ENCODE assay signal across 21 cellular contexts in genomic region chr12:96882862-96883261, GRCh38. TPM values are rescaled to one million over a fixed set of nuclear protein-coding genes. Genes with fewer than 3 reads are reported as not detected.
DNase-seq lines count a peak whose midpoint lies in the region; ATAC-seq and TF ChIP-seq lines count a peak whose summit lies in the region.
"Had no signal": no experiment of that assay in that cellular context is flagged by ENCODE, and none has a peak within 500 bp of the region (broad histone marks: within the 10 kb centered on the region; RNA-seq: fewer than 3 reads in every experiment).

No MANE protein-coding gene starts in this region.

- peaks cover 84% of the 10 kb centered on the region for H3K4me1 Mint-ChIP-seq in HFFc6 (ENCODE audit: low read depth)
- H3K4me1 Mint-ChIP-seq: activated naive CD8-positive, alpha-beta T cell treated with anti-CD3 and anti-CD28 coated beads for 36 hours; naive B cell; stimulated activated naive CD8-positive, alpha-beta T cell treated with anti-CD3 and anti-CD28 coated beads, Interleukin-15, amount 100 ng/mL, for 72 hours; T-cell had no signal

- no peak for TF ChIP-seq EP300 in SK-N-SH (IDR thresholded peaks at IDR 0.05; ENCODE audit: borderline replicate concordance in 1 of 2, low read depth in 1 of 2, low read length in 1 of 2)
- no peak for TF ChIP-seq EP300 in stomach (IDR thresholded peaks at IDR 0.05)

- no peak for TF ChIP-seq CTCF in HFFc6 (IDR thresholded peaks at IDR 0.05)
- TF ChIP-seq CTCF in SK-N-SH (IDR thresholded peaks at IDR 0.05), result no peak
- TF ChIP-seq CTCF in stomach (IDR thresholded peaks at IDR 0.05), result no peak

- intact Hi-C loops in stomach (cut with DNase I; ENCODE audit: low total_unique reads), result no loop called here

- no peak for TF ChIP-seq RAD21 in SK-N-SH (IDR thresholded peaks at IDR 0.05; ENCODE audit: low read length)

- WGBS in SK-N-SH (ENCODE audit: low lambda C conversion rate), result 7% methylated on average over 2 of the region's 2 CpGs
- WGBS in stomach, 5 donors, result 46 to 67% (median 50%) methylated on average over 2 of the region's 2 CpGs

- POLR2A ChIA-PET in SK-N-SH (lab: Yijun Ruan, JAX), result no interaction called here

- H2AFZ ChIP-seq in SK-N-SH (ENCODE audit: low read depth), result no peak overlapping the region
- H2AFZ ChIP-seq: PC-9 had no signal

- H3K4me1 ChIP-seq in SK-N-SH (ENCODE audit: control insufficient read depth in 1 of 2, insufficient read depth in 2 of 2, low read depth in 1 of 2, low read length in 1 of 2), result peaks cover 0 to 4% of the 10 kb centered on the region in 2 experiments; a peak in 1 of 4 replicates
- peaks cover 0 to 8% (median 0%) of the 10 kb centered on the region in 4 donors for H3K4me1 ChIP-seq in stomach

- H3K4me3 ChIP-seq in SK-N-SH (ENCODE audit: low read depth in 2 of 2, low read length in 1 of 2), result no peak overlapping the region
- H3K4me3 ChIP-seq in stomach, result no peak overlapping the region
- H3K4me3 ChIP-seq: left ventricle myocardium inferior, PC-9 had no signal

- no peak overlapping the region for H3K9ac ChIP-seq in SK-N-SH

- H3K9me2 ChIP-seq in SK-N-SH, result no peaks in the 10 kb centered on the region

- no peak overlapping the region for H3K27ac Mint-ChIP-seq in HFFc6
- H3K27ac Mint-ChIP-seq: activated naive CD8-positive, alpha-beta T cell treated with anti-CD3 and anti-CD28 coated beads for 36 hours; naive B cell; progenitor cell of endocrine pancreas; stimulated activated naive CD8-positive, alpha-beta T cell treated with anti-CD3 and anti-CD28 coated beads, Interleukin-15, amount 100 ng/mL, for 72 hours; T-cell had no signal

- H3K36me3 ChIP-seq in SK-N-SH (replicated peaks in 1 of 2; ENCODE audit: control insufficient read depth in 1 of 2, insufficient read depth in 2 of 2, low read length in 1 of 2) (no peaks in the 10 kb centered on the region), stomach (no peaks in the 10 kb centered on the region)
- H3K36me3 ChIP-seq: left ventricle myocardium inferior had no signal

- H3K36me3 Mint-ChIP-seq in HFFc6 (ENCODE audit: low read depth), result peaks cover 16% of the 10 kb centered on the region
- H3K36me3 Mint-ChIP-seq: activated naive CD8-positive, alpha-beta T cell treated with anti-CD3 and anti-CD28 coated beads for 36 hours; naive B cell; T-cell had no signal

- TF ChIP-seq POLR2A in stomach (IDR thresholded peaks at IDR 0.05), result no peak

- peak; percentile 82 for DNase-seq in HFFc6
- no peak for DNase-seq in SK-N-SH
- peak; percentile 55 for DNase-seq in epithelial cell of prostate (ENCODE audit: low read depth, low spot score)
- peak; percentile 26 for DNase-seq in pulmonary artery endothelial cell (ENCODE audit: low read depth, low spot score)
- no peak for DNase-seq in stomach
- DNase-seq in HuH-7 (ENCODE audit: low spot score), result no peak
- DNase-seq: activated CD4-positive, CD25-positive, alpha-beta regulatory T cell treated with anti-CD3 and anti-CD28 coated beads, Interleukin-2, amount 50 U/mL, for 72 hours; activated naive CD8-positive, alpha-beta T cell treated with anti-CD3 and anti-CD28 coated beads for 36 hours; DMS53; H7; hypothalamus; left ventricle myocardium inferior; naive B cell; NCI-H1436; NCI-H446 treated with DMSO at 0.1 percent for 48 hours; PC-9; stimulated activated naive CD8-positive, alpha-beta T cell treated with anti-CD3 and anti-CD28 coated beads, Interleukin-15, amount 100 ng/mL, for 72 hours; T-cell had no signal

- no peaks in the 10 kb centered on the region for H3F3A ChIP-seq in SK-N-SH (replicated peaks; ENCODE audit: insufficient read depth)

- no peaks in the 10 kb centered on the region for H3K9me3 ChIP-seq in SK-N-SH
- no peaks in the 10 kb centered on the region for H3K9me3 ChIP-seq in stomach
- H3K9me3 ChIP-seq: left ventricle myocardium inferior had no signal

- H3K27ac ChIP-seq in SK-N-SH (ENCODE audit: low read depth in 2 of 2, low read length in 1 of 2) (peak overlapping the region in 1 of 2 experiments; percentile 42; a peak in 2 of 4 replicates), epithelial cell of prostate (peak overlapping the region; percentile 5), stomach (no peak overlapping the region)
- H3K27ac ChIP-seq: C4-2B, left ventricle myocardium inferior, PC-9 had no signal

- ATAC-seq in GM21529 (IDR thresholded peaks at IDR 0.05; ENCODE audit: unreplicated experiment), result no peak
- ATAC-seq: stimulated activated naive CD8-positive, alpha-beta T cell treated with anti-CD3 and anti-CD28 coated beads, Interleukin-15, amount 100 ng/mL, for 72 hours; T-cell had no signal

- CTCF ChIA-PET in SK-N-SH (lab: Yijun Ruan, JAX), result no interaction called here

- no peak overlapping the region for H3K4me2 ChIP-seq in SK-N-SH
- H3K4me2 ChIP-seq: PC-9 had no signal

- no peaks in the 10 kb centered on the region for H3K27me3 ChIP-seq in SK-N-SH (ENCODE audit: insufficient read depth)
- H3K27me3 ChIP-seq in stomach, result no peaks in the 10 kb centered on the region

- H3K27me3 Mint-ChIP-seq in HFFc6 (ENCODE audit: insufficient read depth), result no peaks in the 10 kb centered on the region
- H3K27me3 Mint-ChIP-seq: activated naive CD8-positive, alpha-beta T cell treated with anti-CD3 and anti-CD28 coated beads for 36 hours; progenitor cell of endocrine pancreas had no signal

- H3K79me2 ChIP-seq in SK-N-SH (ENCODE audit: insufficient read depth), result no peaks in the 10 kb centered on the region

- no peaks in the 10 kb centered on the region for H3K9me3 Mint-ChIP-seq in HFFc6
- H3K9me3 Mint-ChIP-seq: activated naive CD8-positive, alpha-beta T cell treated with anti-CD3 and anti-CD28 coated beads for 36 hours; stimulated activated naive CD8-positive, alpha-beta T cell treated with anti-CD3 and anti-CD28 coated beads, Interleukin-15, amount 100 ng/mL, for 72 hours; T-cell had no signal

- no peaks in the 10 kb centered on the region for H4K20me1 ChIP-seq in SK-N-SH (ENCODE audit: insufficient read depth)

- no peak overlapping the region for H3K4me3 Mint-ChIP-seq in HFFc6
- H3K4me3 Mint-ChIP-seq: activated naive CD8-positive, alpha-beta T cell treated with anti-CD3 and anti-CD28 coated beads for 36 hours; naive B cell; stimulated activated naive CD8-positive, alpha-beta T cell treated with anti-CD3 and anti-CD28 coated beads, Interleukin-15, amount 100 ng/mL, for 72 hours; T-cell had no signal

TF ChIP-seq in SK-N-SH, 30 proteins besides CTCF, POLR2A, EP300 and RAD21 (continues in another document):
- TF ChIP-seq PBX3 (IDR thresholded peaks at IDR 0.05) (no peak), FOXJ3 (CRISPR knock-in tag; IDR thresholded peaks at IDR 0.05) (no peak), YY1 (IDR thresholded peaks at IDR 0.05; ENCODE audit: low read depth) (no peak), EZH2phosphoT487 (IDR thresholded peaks at IDR 0.05; ENCODE audit: borderline replicate concordance, low read depth) (no peak), REST (IDR thresholded peaks at IDR 0.05; ENCODE audit: low read depth, low read length) (no peak), SMC3 (IDR thresholded peaks at IDR 0.05; ENCODE audit: low read depth, low read length) (no peak)

RNA-seq across cellular contexts. Expression of gene NEDD1, which starts 24.2 kb away (rescaled TPM):
- 100 to 1,000 TPM in 2 of 6 experiments, 10 to 100 TPM in 4; 51.1 to 106 (median 60.7) TPM for total RNA-seq in HFFc6 (2021; fragmentation: NEBNext Ultra II Directional; extraction: Animal tissue kit (Norgen Biotek cat#: 25700))
- polyA plus RNA-seq in SK-N-SH (2012; rRNA removed) (6.0 and 8.3 TPM in 2 replicates), stomach (1 to 10 TPM; 4.3 to 8.7 (median 6.7) TPM)
- polyA plus RNA-seq in SK-N-SH (2012; cell fraction: cytosol; rRNA removed), result 10.3 and 10.9 TPM in 2 replicates
- 3.5 and 7.0 TPM in 2 replicates for polyA plus RNA-seq in SK-N-SH (2012; cell fraction: nucleus; rRNA removed)
- total RNA-seq in pulmonary artery endothelial cell (30.7 and 48.8 TPM in 2 replicates), stomach (10 to 100 TPM in 2 of 5 donors, 1 to 10 TPM in 3; 2.9 to 81.7 (median 9.3) TPM)

Comparison
In these comparisons a context has a peak if more than half of its experiments do, and no peak if none do; other contexts are left out.
1. DNase-seq: peak in HFFc6 (single experiment), epithelial cell of prostate (single experiment) and pulmonary artery endothelial cell (single experiment); none in SK-N-SH (single experiment), stomach (single experiment) and HuH-7 (single experiment).